In the genomic region with DNA sequence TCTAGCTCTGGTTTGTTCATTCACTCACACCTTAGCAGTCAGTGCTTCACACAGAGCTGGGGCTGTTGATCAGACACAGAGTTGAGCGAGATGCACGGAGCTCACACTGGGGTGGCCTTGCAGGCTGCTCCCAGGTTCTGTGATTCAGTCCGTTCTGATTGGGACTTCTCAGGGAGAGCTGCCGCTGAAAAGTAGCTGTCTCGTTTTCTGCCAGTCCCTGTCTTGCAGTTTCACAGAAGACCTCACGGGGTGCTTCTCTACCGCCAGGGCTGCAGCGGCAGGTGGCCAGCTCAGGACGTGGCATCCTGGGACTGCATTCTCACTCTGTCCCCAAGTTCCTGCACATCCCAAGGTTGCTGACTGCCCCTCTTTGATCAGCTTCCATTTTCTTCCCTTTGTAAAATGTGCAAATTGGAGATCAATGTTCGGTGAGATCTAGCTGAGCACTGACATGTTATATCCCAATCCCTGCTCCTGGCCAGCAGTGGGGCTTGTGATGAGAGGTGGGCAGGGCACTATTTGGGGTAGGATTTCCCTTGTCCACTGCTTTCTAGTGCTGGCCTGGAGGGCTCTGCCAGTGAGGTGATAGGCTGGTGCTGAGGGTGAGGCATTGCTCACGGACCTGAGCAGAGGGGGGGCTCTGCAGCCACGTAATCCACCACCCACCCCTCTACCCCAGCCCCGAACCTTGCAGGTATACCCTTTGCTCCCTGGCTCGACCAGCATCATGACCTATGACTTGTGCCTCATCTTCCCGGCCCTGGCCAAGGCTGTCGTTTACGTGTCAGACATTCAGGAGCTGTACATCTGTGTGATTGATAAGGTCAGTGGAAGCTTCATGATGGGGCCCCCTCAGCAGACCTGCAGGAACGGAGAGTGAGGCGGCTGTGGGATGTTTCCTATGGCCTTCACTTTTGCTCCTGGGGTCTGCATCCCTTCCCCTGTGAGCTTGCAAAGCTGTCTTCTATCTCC, we compare ENCODE assay signal across 10 cellular contexts. TPM values are rescaled to one million over a fixed set of nuclear protein-coding genes. Genes with fewer than 3 reads are reported as not detected.
DNase-seq lines count a peak whose midpoint lies in the region; ATAC-seq and TF ChIP-seq lines count a peak whose summit lies in the region.
"Had no signal": no experiment of that assay in that cellular context is flagged by ENCODE, and none has a peak within 500 bp of the region (broad histone marks: within the 10 kb centered on the region; RNA-seq: fewer than 3 reads in every experiment).

No MANE protein-coding gene starts in this region.

- H3K23ac ChIP-seq in mesendoderm (ENCODE audit: low read length): no peak overlapping the region

- WGBS in mesendoderm (ENCODE audit: extremely low coverage, insufficient coverage, low lambda C conversion rate): no CpG with 5 or more reads among the region's 19 CpGs

- no peaks in the 10 kb centered on the region for H3K9me3 ChIP-seq in Karpas-422 (ENCODE audit: low read length)

- H3K4me3 ChIP-seq in Karpas-422 (ENCODE audit: low read length): no peak overlapping the region
- no peak overlapping the region for H3K4me3 ChIP-seq in astrocyte of the spinal cord (ENCODE audit: low read depth, low read length)
- no peak overlapping the region for H3K4me3 ChIP-seq in mesendoderm (ENCODE audit: low read length)

- peaks cover 5% of the 10 kb centered on the region for H3K4me1 Mint-ChIP-seq in nephron progenitor cell

- H3K36me3 ChIP-seq in Karpas-422 (ENCODE audit: insufficient read depth, low read length) (no peaks in the 10 kb centered on the region), mesendoderm (ENCODE audit: control insufficient read depth, insufficient read depth, low read length) (no peaks in the 10 kb centered on the region)

- H3K9me3 Mint-ChIP-seq in nephron progenitor cell: peaks cover 24% of the 10 kb centered on the region

- no peak overlapping the region for H3K9ac ChIP-seq in Karpas-422 (ENCODE audit: low read length)
- no peak overlapping the region for H3K9ac ChIP-seq in mesendoderm (ENCODE audit: low read length)

- no peak overlapping the region for H3K4me3 Mint-ChIP-seq in nephron progenitor cell

- H4K5ac ChIP-seq in mesendoderm (ENCODE audit: low read length): no peak overlapping the region

- H4K20me1 ChIP-seq in Karpas-422 (ENCODE audit: insufficient read depth, low read depth, low read length): no peaks in the 10 kb centered on the region

- in situ Hi-C loops in astrocyte of the spinal cord (cut with HindIII; ENCODE audit: low sequenced_read_pairs): no loop called here

- H2BK15ac ChIP-seq in mesendoderm (replicated peaks; ENCODE audit: low read depth): no peak overlapping the region

- peaks cover 67% of the 10 kb centered on the region for H3K27me3 Mint-ChIP-seq in nephron progenitor cell (ENCODE audit: low read depth, poor library complexity)

- H3K18ac ChIP-seq in mesendoderm (ENCODE audit: low read length): no peak overlapping the region

- no peaks in the 10 kb centered on the region for H3K79me1 ChIP-seq in mesendoderm (ENCODE audit: low read length)

- H3K56ac ChIP-seq in mesendoderm (ENCODE audit: low read length): no peak overlapping the region

- H3K27me3 ChIP-seq in Karpas-422 (ENCODE audit: low read length) (no peaks in the 10 kb centered on the region), mesendoderm (ENCODE audit: insufficient read depth, low read length, poor library complexity) (no peaks in the 10 kb centered on the region)

- H3K4me2 ChIP-seq in Karpas-422 (ENCODE audit: low read depth, low read length, poor library complexity, severe bottlenecking) (no peak overlapping the region), mesendoderm (ENCODE audit: low read length) (no peak overlapping the region)

- no peak overlapping the region for H3K4ac ChIP-seq in mesendoderm (ENCODE audit: low read depth, low read length)

- DNase-seq in D341Med (ENCODE audit: low spot score): peak; percentile 65
- DNase-seq in Karpas-422: peak; percentile 51
- no peak for DNase-seq in astrocyte of the spinal cord (ENCODE audit: low read depth, low spot score)
- DNase-seq in mesendoderm: peak; percentile 51
- no peak for DNase-seq in nephron progenitor cell
- DNase-seq: NCI-H345, nucleus accumbens had no signal

- no peak for ATAC-seq in GM19467 (IDR thresholded peaks at IDR 0.05; ENCODE audit: unreplicated experiment)
- ATAC-seq in GM19351 (IDR thresholded peaks at IDR 0.05; ENCODE audit: unreplicated experiment): no peak
- no peak for ATAC-seq in GM21786 (IDR thresholded peaks at IDR 0.05; ENCODE audit: unreplicated experiment)

- H4K8ac ChIP-seq in mesendoderm (ENCODE audit: low read depth, low read length): no peak overlapping the region

- H3K4me1 ChIP-seq in Karpas-422 (ENCODE audit: low read length) (no peaks in the 10 kb centered on the region), mesendoderm (ENCODE audit: control insufficient read depth, low read depth, low read length) (no peaks in the 10 kb centered on the region)

- no peaks in the 10 kb centered on the region for H3K79me2 ChIP-seq in Karpas-422 (ENCODE audit: low read length)
- H3K79me2 ChIP-seq in mesendoderm (ENCODE audit: control insufficient read depth, insufficient read depth, low read length): no peaks in the 10 kb centered on the region

- no peak overlapping the region for H2BK5ac ChIP-seq in mesendoderm (ENCODE audit: low read length)

- TF ChIP-seq CTCF in astrocyte of the spinal cord (IDR thresholded peaks at IDR 0.05; ENCODE audit: low read depth, low read length) (peak; percentile 20), nephron progenitor cell (IDR thresholded peaks at IDR 0.05) (no peak)

- no peak overlapping the region for H3K27ac Mint-ChIP-seq in nephron progenitor cell

- no peaks in the 10 kb centered on the region for H3K36me3 Mint-ChIP-seq in nephron progenitor cell (ENCODE audit: low read depth)

- no peak overlapping the region for H2AK5ac ChIP-seq in mesendoderm (ENCODE audit: low read length)

- H3K9me2 ChIP-seq in Karpas-422 (replicated peaks; ENCODE audit: insufficient read depth, low read length): no peaks in the 10 kb centered on the region

- H3K27ac ChIP-seq in Karpas-422 (ENCODE audit: low read length) (no peak overlapping the region), mesendoderm (ENCODE audit: low read depth, low read length) (no peak overlapping the region)

- H2AFZ ChIP-seq in Karpas-422 (ENCODE audit: low read length): no peak overlapping the region

- H2BK120ac ChIP-seq in mesendoderm (ENCODE audit: low read depth, low read length): no peak overlapping the region

RNA-seq across cellular contexts. Expression of a gene that starts 5.3 kb away (rescaled TPM):
- total RNA-seq in Karpas-422 (2014; rRNA removed; shearing (Covaris generic); ENCODE audit: low replicate concordance): not detected in 2 replicates
- 2.3 TPM for polyA plus RNA-seq in mesendoderm (2013, experiment 1 of 2)
- polyA plus RNA-seq in mesendoderm (2013, experiment 2 of 2): 2.6 TPM

RNA-seq across cellular contexts. Expression of a gene that starts 43.8 kb away (rescaled TPM):
- total RNA-seq in Karpas-422 (2014; rRNA removed; shearing (Covaris generic); ENCODE audit: low replicate concordance): 7.5 and 12.8 TPM in 2 replicates
- 19.3 TPM for polyA plus RNA-seq in mesendoderm (2013, experiment 1 of 2)
- polyA plus RNA-seq in mesendoderm (2013, experiment 2 of 2): 20.7 TPM

Comparison
In these comparisons a context has a peak if more than half of its experiments do, and no peak if none do; other contexts are left out.
1. DNase-seq: peak in D341Med (single experiment), Karpas-422 (single experiment) and mesendoderm (single experiment); none in astrocyte of the spinal cord (single experiment) and nephron progenitor cell (single experiment).